ENCODE assay signal across 18 cellular contexts in the genomic region with DNA sequence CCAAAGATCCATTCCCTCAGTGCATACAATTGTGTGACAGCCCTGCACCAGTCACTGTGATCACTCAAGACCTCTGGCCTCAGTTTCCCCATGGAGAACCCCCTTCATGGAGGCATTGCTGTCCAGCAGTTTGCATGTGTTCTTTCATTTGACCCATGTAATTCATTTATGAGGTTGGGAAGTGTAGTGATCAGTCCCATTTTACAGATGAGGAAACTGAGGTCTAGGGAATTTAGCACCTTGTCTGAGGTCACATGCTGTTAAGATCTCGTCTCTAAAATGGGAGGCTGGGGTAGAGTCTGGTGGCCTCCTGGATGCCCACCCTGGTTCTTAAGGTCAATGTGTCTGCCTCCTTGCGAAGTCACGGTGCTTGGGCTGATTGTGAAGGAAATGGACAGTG. TPM values are rescaled to one million over a fixed set of nuclear protein-coding genes. Genes with fewer than 3 reads are reported as not detected.
"Had no signal": no experiment of that assay in that cellular context is flagged by ENCODE, and none has a peak within 500 bp of the region (broad histone marks: within the 10 kb centered on the region; RNA-seq: fewer than 3 reads in every experiment).

No MANE protein-coding gene starts in this region.

- FAIRE-seq: endometrium, frontal cortex had no signal

- H3K9me3 ChIP-seq: heart left ventricle, sigmoid colon, stomach, thoracic aorta, transverse colon had no signal

- H3K4me3 Mint-ChIP-seq: naive B cell, nephron had no signal

- H3K27me3 ChIP-seq: heart left ventricle, sigmoid colon, stomach, transverse colon had no signal

- H3K36me3 ChIP-seq: sigmoid colon, stomach, thoracic aorta, transverse colon had no signal

- H3K36me3 Mint-ChIP-seq: naive B cell had no signal

- H3K9me3 Mint-ChIP-seq: naive B cell had no signal

- ATAC-seq: esophagus mucosa, heart left ventricle, left colon had no signal

- H3K27ac Mint-ChIP-seq: naive B cell, nephron had no signal

- H3K27me3 Mint-ChIP-seq: naive B cell had no signal

- DNase-seq: effector memory CD4-positive, alpha-beta T cell; heart left ventricle; hippocampal formation; left colon; mesendoderm; naive B cell; sigmoid colon; stimulated activated naive CD4-positive, alpha-beta T cell; stomach; substantia nigra; transverse colon had no signal

- H3K4me1 Mint-ChIP-seq: naive B cell had no signal

- H3K4me3 ChIP-seq: heart left ventricle, sigmoid colon, skin epidermis, stomach, thoracic aorta, transverse colon had no signal

- H3K27ac ChIP-seq: heart left ventricle, skin epidermis, stomach, thoracic aorta, transverse colon had no signal

RNA-seq across cellular contexts. Expression of gene LDLRAD4, which starts 19.1 kb away (rescaled TPM):
- total RNA-seq: fibroblast of lung had no signal
- polyA plus RNA-seq: fibroblast of lung had no signal
